In the genomic region with DNA sequence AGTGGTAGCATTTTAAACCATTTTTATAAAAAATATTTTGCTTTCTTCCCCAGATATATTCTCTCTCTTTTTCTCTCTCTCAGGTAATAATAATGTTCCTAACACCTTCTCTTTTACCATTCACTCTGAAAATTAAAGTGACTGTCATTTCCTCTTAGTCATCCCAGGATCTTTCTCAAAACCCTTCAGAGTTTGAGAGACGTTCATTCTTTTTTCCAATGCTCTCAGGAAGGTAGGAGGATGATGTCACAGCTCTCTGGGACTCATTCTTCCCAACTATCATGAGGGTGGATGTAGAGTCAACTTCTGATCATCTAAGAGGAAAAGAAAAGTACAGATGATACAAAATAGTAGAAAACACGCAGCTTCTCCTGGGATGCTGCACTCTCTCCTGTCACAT, we compare ENCODE assay signal across 18 cellular contexts.
A peak's percentile ranks its signal among the peaks of the same experiment; 100 is the strongest.
DNase-seq lines count a peak whose midpoint lies in the region; FAIRE-seq and TF ChIP-seq lines count a peak whose summit lies in the region.
"Had no signal": no experiment of that assay in that cellular context is flagged by ENCODE, and none has a peak within 500 bp of the region (broad histone marks: within the 10 kb centered on the region; RNA-seq: fewer than 3 reads in every experiment).

No MANE protein-coding gene starts in this region.

- no peaks in the 10 kb centered on the region for H3K27me3 Mint-ChIP-seq in MCF 10A (ENCODE audit: insufficient read depth, unreplicated experiment)

- peak; percentile 46 for FAIRE-seq in RCC 7860 (lab: Jason Lieb, UNC)
- FAIRE-seq: K562, kidney, urothelium cell line had no signal

- H3K4me1 ChIP-seq in breast epithelium, result no peaks in the 10 kb centered on the region
- H3K4me1 ChIP-seq in spleen, result peaks cover 14 to 87% (median 55%) of the 10 kb centered on the region in 6 donors

- POLR2A ChIA-PET in MCF 10A (lab: Yijun Ruan, JAX), result no interaction called here

- WGBS in spleen, 5 donors, result 55 to 67% (median 58%) methylated on average over 2 of the region's 2 CpGs

- intact Hi-C loops in MCF 10A (cut with micrococcal nuclease), result no loop called here
- intact Hi-C loops in breast epithelium (cut with DNase I; ENCODE audit: low total_unique reads), result no loop called here
- intact Hi-C loops in posterior vena cava (cut with DNase I), result no loop called here
- intact Hi-C loops in spleen (cut with DNase I; ENCODE audit: low total_unique reads), result no loop called here

- CTCF ChIA-PET in MCF 10A (lab: Yijun Ruan, JAX), result interaction anchor here (0.5 to 1.8 kb wide), 4 partner anchors 18 to 149 kb away, joined by 3 to 5 read pairs (median 4); no protein-coding TSS in a partner anchor

- H3K9me3 ChIP-seq in breast epithelium (no peaks in the 10 kb centered on the region), spleen (no peaks in the 10 kb centered on the region)

- H3K36me3 ChIP-seq in breast epithelium, result no peaks in the 10 kb centered on the region
- peaks cover 0 to 66% (median 23%) of the 10 kb centered on the region in 6 donors for H3K36me3 ChIP-seq in spleen

- peaks cover 6% of the 10 kb centered on the region for H3K4me1 Mint-ChIP-seq in MCF 10A (ENCODE audit: insufficient read depth, unreplicated experiment)

- H3K36me3 Mint-ChIP-seq in MCF 10A (ENCODE audit: insufficient read depth, unreplicated experiment), result peaks cover 17% of the 10 kb centered on the region

- no peak overlapping the region for H3K4me3 Mint-ChIP-seq in MCF 10A (ENCODE audit: unreplicated experiment)

- DNase-seq in MCF 10A (ENCODE audit: unreplicated experiment) (peak; percentile 23), breast epithelium (ENCODE audit: low spot score in 2 of 2) (no peak), RCC 7860 (ENCODE audit: low spot score) (peak; percentile 52), epithelial cell of prostate (ENCODE audit: low read depth, low spot score) (no peak), stromal cell of bone marrow (ENCODE audit: low read depth) (peak; percentile 15), posterior vena cava (ENCODE audit: low spot score) (no peak), spleen (no peak), iPS-NIHi7 (ENCODE audit: extremely low spot score) (no peak)
- DNase-seq: amniotic stem cell; GOT3; kidney; NCI-H1417; NCI-H345; occipital lobe; stimulated activated naive CD4-positive, alpha-beta T cell had no signal

- H3K4me3 ChIP-seq in breast epithelium (no peak overlapping the region), spleen (no peak overlapping the region)
- H3K4me3 ChIP-seq: K562, skin epidermis had no signal

- no peak for TF ChIP-seq POLR2A in breast epithelium (IDR thresholded peaks at IDR 0.05)
- no peak for TF ChIP-seq POLR2A in spleen (IDR thresholded peaks at IDR 0.05)

- H3K27ac ChIP-seq in breast epithelium (no peak overlapping the region), epithelial cell of prostate (peak overlapping the region; percentile 44), spleen (peak overlapping the region in 1 of 8 donors; percentile 10)
- H3K27ac ChIP-seq: skin epidermis had no signal

- H3K27ac Mint-ChIP-seq in MCF 10A (ENCODE audit: low read depth, unreplicated experiment), result no peak overlapping the region

- no peak for TF ChIP-seq CTCF in MCF 10A (IDR thresholded peaks at IDR 0.05; ENCODE audit: unreplicated experiment)
- no peak for TF ChIP-seq CTCF in breast epithelium (IDR thresholded peaks at IDR 0.05)
- TF ChIP-seq CTCF in spleen (IDR thresholded peaks at IDR 0.05 in 8 of 11, conservative IDR thresholded peaks at IDR 0.05 in 3 of 11), result no peak

- BruUV-seq in MCF 10A (replicated peaks; lab: Mats Ljungman, UMichigan), result no TSS peak

- H3K9me3 Mint-ChIP-seq in MCF 10A (ENCODE audit: unreplicated experiment), result no peaks in the 10 kb centered on the region

- H3K27me3 ChIP-seq in breast epithelium (no peaks in the 10 kb centered on the region), spleen (replicated peaks in 1 of 7) (no peaks in the 10 kb centered on the region)

Comparison
In these comparisons a context has a peak if more than half of its experiments do, and no peak if none do; other contexts are left out.
1. DNase-seq: peak in MCF 10A (single experiment), RCC 7860 (single experiment) and stromal cell of bone marrow (single experiment); none in breast epithelium (0 of 2), epithelial cell of prostate (single experiment), posterior vena cava (single experiment), spleen (single experiment) and iPS-NIHi7 (single experiment).